In genomic region chr10:17854044-17854652, GRCh38 we compare ENCODE assay signal across 16 cellular contexts. TPM values are rescaled to one million over a fixed set of nuclear protein-coding genes. Genes with fewer than 3 reads are reported as not detected.
A peak's percentile ranks its signal among the peaks of the same experiment; 100 is the strongest.
DNase-seq lines count a peak whose midpoint lies in the region; ATAC-seq lines count a peak whose summit lies in the region.
"Had no signal": no experiment of that assay in that cellular context is flagged by ENCODE, and none has a peak within 500 bp of the region (broad histone marks: within the 10 kb centered on the region; RNA-seq: fewer than 3 reads in every experiment).

No MANE protein-coding gene starts in this region.

- ATAC-seq in GM19043 (IDR thresholded peaks at IDR 0.05; ENCODE audit: low read depth, unreplicated experiment), result peak; percentile 43
- peak; percentile 91 for ATAC-seq in effector memory CD8-positive, alpha-beta T cell (replicated peaks)
- no peak for ATAC-seq in activated naive CD8-positive, alpha-beta T cell treated with anti-CD3 and anti-CD28 coated beads, Interleukin-2, amount 50 U/mL, for 24 hours

- H3K27me3 Mint-ChIP-seq in effector memory CD8-positive, alpha-beta T cell, result peaks cover 0 to 6% of the 10 kb centered on the region in 2 donors
- H3K27me3 Mint-ChIP-seq in activated naive CD8-positive, alpha-beta T cell treated with anti-CD3 and anti-CD28 coated beads, Interleukin-2, amount 50 U/mL, for 24 hours, result no peaks in the 10 kb centered on the region

- in situ Hi-C loops in HAP-1 (cut with MboI; ENCODE audit: low sequenced_read_pairs), result no loop called here

- H3K9me3 ChIP-seq in HAP-1, result no peaks in the 10 kb centered on the region; the same call in 1 of the 2 replicates

- no peaks in the 10 kb centered on the region for H3K4me1 ChIP-seq in HAP-1

- peaks cover 7 to 9% of the 10 kb centered on the region in 2 donors for H3K4me1 Mint-ChIP-seq in effector memory CD8-positive, alpha-beta T cell (ENCODE audit: low read depth in 2 of 2)
- H3K4me1 Mint-ChIP-seq in activated naive CD8-positive, alpha-beta T cell treated with anti-CD3 and anti-CD28 coated beads, Interleukin-2, amount 50 U/mL, for 24 hours, result peaks cover 2% of the 10 kb centered on the region
- H3K4me1 Mint-ChIP-seq: neural crest cell had no signal

- no peaks in the 10 kb centered on the region for H3K27me3 ChIP-seq in HAP-1 (ENCODE audit: low read depth)

- no peaks in the 10 kb centered on the region for H3K9me3 Mint-ChIP-seq in effector memory CD8-positive, alpha-beta T cell
- H3K9me3 Mint-ChIP-seq in activated naive CD8-positive, alpha-beta T cell treated with anti-CD3 and anti-CD28 coated beads, Interleukin-2, amount 50 U/mL, for 24 hours, result no peaks in the 10 kb centered on the region

- no peaks in the 10 kb centered on the region for H3K36me3 Mint-ChIP-seq in effector memory CD8-positive, alpha-beta T cell (ENCODE audit: insufficient read depth)
- H3K36me3 Mint-ChIP-seq in activated naive CD8-positive, alpha-beta T cell treated with anti-CD3 and anti-CD28 coated beads, Interleukin-2, amount 50 U/mL, for 24 hours (ENCODE audit: low read depth), result no peaks in the 10 kb centered on the region

- H3K4me3 Mint-ChIP-seq in effector memory CD8-positive, alpha-beta T cell, result peak overlapping the region in 1 of 2 donors; percentile 4
- H3K4me3 Mint-ChIP-seq in activated naive CD8-positive, alpha-beta T cell treated with anti-CD3 and anti-CD28 coated beads, Interleukin-2, amount 50 U/mL, for 24 hours, result no peak overlapping the region
- H3K4me3 Mint-ChIP-seq: neural crest cell had no signal

- DNase-seq in Daoy (ENCODE audit: low read depth) (peak; percentile 47), LHCN-M2 (ENCODE audit: low read depth) (peak; percentile 49), HAP-1 (ENCODE audit: low spot score in 2 of 2) (no peak), LoVo (ENCODE audit: low spot score) (no peak)
- DNase-seq in effector memory CD8-positive, alpha-beta T cell, result peak; percentile 9 to 31 (median 10)
- DNase-seq in stimulated activated CD4-positive, alpha-beta T cell treated with anti-CD3 and anti-CD28 coated beads, Interleukin-12 subunit alpha, Interleukin-12 subunit beta, amount 100 ng/mL, for 4 hours, result no peak
- no peak for DNase-seq in activated naive CD8-positive, alpha-beta T cell treated with anti-CD3 and anti-CD28 coated beads, Interleukin-2, amount 50 U/mL, for 24 hours
- DNase-seq: DMS 273 treated with DMSO at 0.1 percent for 48 hours; Karpas-422; mammary epithelial cell; NCI-H2029; NCI-H524 treated with DMSO at 0.1 percent for 48 hours; stimulated activated CD4-positive, alpha-beta T cell treated with anti-CD3 and anti-CD28 coated beads, Interleukin-15, amount 100 ng/mL, for 24 hours had no signal

- H3K36me3 ChIP-seq in HAP-1 (replicated peaks), result no peaks in the 10 kb centered on the region

- H3K27ac Mint-ChIP-seq in effector memory CD8-positive, alpha-beta T cell, result peak overlapping the region; percentile 1 to 72
- H3K27ac Mint-ChIP-seq in activated naive CD8-positive, alpha-beta T cell treated with anti-CD3 and anti-CD28 coated beads, Interleukin-2, amount 50 U/mL, for 24 hours, result no peak overlapping the region

- no peak overlapping the region for H3K4me3 ChIP-seq in HAP-1
- H3K4me3 ChIP-seq: coronary artery had no signal

RNA-seq across cellular contexts. Expression of gene MRC1, which starts 45.0 kb away (rescaled TPM):
- not detected in 2 replicates for total RNA-seq in Daoy (2014; rRNA removed; shearing (Covaris generic))
- not detected in 2 replicates for total RNA-seq in LHCN-M2 (2014; rRNA removed)
- not detected for polyA plus RNA-seq in LHCN-M2 (2012)
- total RNA-seq: mammary epithelial cell, neural crest cell had no signal

Comparison
In these comparisons a context has a peak if more than half of its experiments do, and no peak if none do; other contexts are left out.
1. DNase-seq: peak in Daoy (single experiment), LHCN-M2 (single experiment) and effector memory CD8-positive, alpha-beta T cell (3 of 3); none in HAP-1 (0 of 2), stimulated activated CD4-positive, alpha-beta T cell treated with anti-CD3 and anti-CD28 coated beads, Interleukin-12 subunit alpha, Interleukin-12 subunit beta, amount 100 ng/mL, for 4 hours (single experiment), LoVo (single experiment) and activated naive CD8-positive, alpha-beta T cell treated with anti-CD3 and anti-CD28 coated beads, Interleukin-2, amount 50 U/mL, for 24 hours (single experiment).